ENCODE assay signal across 1 cellular context in genomic region chr7:155372782-155373358, GRCh38.
TF ChIP-seq lines count a peak whose summit lies in the region.

No MANE protein-coding gene starts in this region.

TF ChIP-seq in HepG2, 621 proteins besides CTCF, POLR2A, EP300 and RAD21 (continued from another document):
- TF ChIP-seq ARID5B (CRISPR knock-in tag; IDR thresholded peaks at IDR 0.05) (no peak), CREB3 (CRISPR knock-in tag; IDR thresholded peaks at IDR 0.05) (no peak)
